In genomic region chr1:64654519-64655341, GRCh38 we compare ENCODE assay signal across 15 cellular contexts.
DNase-seq lines count a peak whose midpoint lies in the region; ATAC-seq and TF ChIP-seq lines count a peak whose summit lies in the region.
"Had no signal": no experiment of that assay in that cellular context is flagged by ENCODE, and none has a peak within 500 bp of the region (broad histone marks: within the 10 kb centered on the region; RNA-seq: fewer than 3 reads in every experiment).

No MANE protein-coding gene starts in this region.

- TF ChIP-seq CTCF in C4-2B (conservative IDR thresholded peaks at IDR 0.05) (0 out of 2 replicates have a peak, but pooled peaks have one; percentile 18), PC-3 (conservative IDR thresholded peaks at IDR 0.05; ENCODE audit: low read depth, low read length) (0 out of 2 replicates have a peak, but pooled peaks have one; percentile 13), fibroblast of mammary gland (conservative IDR thresholded peaks at IDR 0.05; ENCODE audit: control insufficient read depth, insufficient read depth, low read depth, low read length) (peak; percentile 18), neural crest cell (conservative IDR thresholded peaks at IDR 0.05) (no peak), GM10266 (IDR thresholded peaks at IDR 0.05; ENCODE audit: control insufficient read depth, insufficient read depth, low read depth, missing control alignments) (no peak)

- H3K4me1 Mint-ChIP-seq in neural crest cell: no peaks in the 10 kb centered on the region
- H3K4me1 Mint-ChIP-seq: activated CD4-positive, alpha-beta T cell treated with anti-CD3 and anti-CD28 coated beads for 36 hours; central memory CD8-positive, alpha-beta T cell had no signal

- H3K9me3 ChIP-seq in PC-3 (ENCODE audit: low read length): no peaks in the 10 kb centered on the region
- H3K9me3 ChIP-seq: esophagus muscularis mucosa had no signal

- DNase-seq in PC-3 (no peak), fibroblast of mammary gland (ENCODE audit: low read depth) (peak; percentile 51), neural crest cell (ENCODE audit: low read depth, low spot score) (no peak), T-helper 1 cell (no peak), NCI-H345 (lab: John Stamatoyannopoulos, UW) (no peak), GM10266 (ENCODE audit: extremely low spot score) (no peak)
- DNase-seq: activated CD4-positive, alpha-beta T cell treated with anti-CD3 and anti-CD28 coated beads for 36 hours; CD4-positive, alpha-beta T cell; NCI-H1417; SW 1271 had no signal

- intact Hi-C loops in PC-3 (cut with micrococcal nuclease): no loop called here

- H3F3A ChIP-seq in PC-3 (ENCODE audit: low read length, unreplicated experiment): no peaks in the 10 kb centered on the region

- H3K27me3 Mint-ChIP-seq in neural crest cell (ENCODE audit: low read depth): no peaks in the 10 kb centered on the region
- H3K27me3 Mint-ChIP-seq: activated CD4-positive, alpha-beta T cell treated with anti-CD3 and anti-CD28 coated beads for 36 hours had no signal

- no peaks in the 10 kb centered on the region for H3K79me2 ChIP-seq in PC-3 (ENCODE audit: low read length)

- no peaks in the 10 kb centered on the region for H3K36me3 ChIP-seq in PC-3 (ENCODE audit: low read depth, low read length)

- no peaks in the 10 kb centered on the region for H3K9me3 Mint-ChIP-seq in neural crest cell
- H3K9me3 Mint-ChIP-seq: activated T-helper 2 cell treated with anti-CD3 and anti-CD28 coated beads, Interferon-gamma antibody, Interleukin-2, Interleukin-4, amounts not matched to agents 10 μg/mL and 5 μg/mL and 100 μg/mL, durations not matched to agents 14 hours and 24 hours and 36 hours; CD4-positive, alpha-beta T cell; central memory CD8-positive, alpha-beta T cell had no signal

- BruUV-seq in PC-3 (replicated peaks; lab: Mats Ljungman, UMichigan): no TSS peak

- peaks cover 40% of the 10 kb centered on the region for H3K36me3 Mint-ChIP-seq in neural crest cell (ENCODE audit: low read depth)

- no peak overlapping the region for H3K9ac ChIP-seq in PC-3 (ENCODE audit: low read length)

- H2AFZ ChIP-seq in PC-3 (ENCODE audit: low read length): no peak overlapping the region

- no peaks in the 10 kb centered on the region for H4K20me1 ChIP-seq in PC-3 (ENCODE audit: low read length)

- no peak overlapping the region for H3K4me2 ChIP-seq in PC-3 (ENCODE audit: low read length)

- H3K9me2 ChIP-seq in PC-3 (replicated peaks; ENCODE audit: low read length): no peaks in the 10 kb centered on the region

- H3K4me3 ChIP-seq in PC-3 (ENCODE audit: low read length): no peak overlapping the region
- H3K4me3 ChIP-seq in fibroblast of mammary gland (ENCODE audit: control insufficient read depth, low read depth, low read length): no peak overlapping the region
- H3K4me3 ChIP-seq: esophagus muscularis mucosa had no signal

- CTCF ChIA-PET in PC-3 (lab: Charles Lee): interaction anchor here (0.6 kb wide), 1 partner anchor 177 kb away, joined by 4 read pairs; no protein-coding TSS in a partner anchor

- no peaks in the 10 kb centered on the region for H3K27me3 ChIP-seq in PC-3 (ENCODE audit: low read length)
- H3K27me3 ChIP-seq: esophagus muscularis mucosa had no signal

- H3K27ac ChIP-seq in C4-2B (no peak overlapping the region), PC-3 (ENCODE audit: low read length) (no peak overlapping the region)
- H3K27ac ChIP-seq: esophagus muscularis mucosa had no signal

- ATAC-seq in PC-3 (peak; percentile 31; the same call in 1 of the 2 replicates), GM18867 (IDR thresholded peaks at IDR 0.05; ENCODE audit: unreplicated experiment) (no peak)
- ATAC-seq: activated CD4-positive, alpha-beta T cell treated with anti-CD3 and anti-CD28 coated beads for 36 hours had no signal

- no peak overlapping the region for H3K4me3 Mint-ChIP-seq in neural crest cell
- H3K4me3 Mint-ChIP-seq: activated CD4-positive, alpha-beta T cell treated with anti-CD3 and anti-CD28 coated beads for 36 hours; CD4-positive, alpha-beta T cell; central memory CD8-positive, alpha-beta T cell had no signal

- POLR2A ChIA-PET in PC-3 (lab: Charles Lee; ENCODE audit: unreplicated experiment): interaction anchor here (0.7 kb wide), 1 partner anchor 1021 kb away, joined by 5 read pairs; no protein-coding TSS in a partner anchor

- no peaks in the 10 kb centered on the region for H3K4me1 ChIP-seq in PC-3 (ENCODE audit: insufficient read depth, low read length)

- H3K27ac Mint-ChIP-seq in neural crest cell (ENCODE audit: unreplicated experiment): peak overlapping the region; percentile 52
- H3K27ac Mint-ChIP-seq: activated CD4-positive, alpha-beta T cell treated with anti-CD3 and anti-CD28 coated beads for 36 hours; activated T-helper 2 cell treated with anti-CD3 and anti-CD28 coated beads, Interferon-gamma antibody, Interleukin-2, Interleukin-4, amounts not matched to agents 10 μg/mL and 5 μg/mL and 100 μg/mL, durations not matched to agents 14 hours and 24 hours and 36 hours; CD4-positive, alpha-beta T cell had no signal

Comparison
In these comparisons a context has a peak if more than half of its experiments do, and no peak if none do; other contexts are left out.
1. CTCF ChIP-seq: peak in C4-2B (single experiment), PC-3 (single experiment) and fibroblast of mammary gland (single experiment); none in neural crest cell (single experiment) and GM10266 (single experiment).